10 cellular contexts compared by ENCODE assay signal in the genomic region with DNA sequence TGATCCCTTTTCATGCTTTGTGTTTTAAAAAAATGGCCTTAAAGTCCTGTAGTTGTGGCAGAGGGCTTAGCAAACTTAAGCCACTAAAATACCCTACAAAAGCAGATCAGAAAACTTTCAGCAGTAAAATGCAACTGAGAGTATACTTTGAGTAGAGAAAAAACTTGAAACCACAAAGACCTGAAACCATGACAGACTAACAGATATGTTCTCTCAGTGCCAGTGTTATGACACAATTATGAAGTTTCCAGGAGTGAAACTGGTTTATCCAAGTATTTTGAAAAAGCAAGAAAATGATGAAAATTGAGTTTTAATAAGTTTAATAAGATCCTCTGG.
DNase-seq lines count a peak whose midpoint lies in the region; ATAC-seq, FAIRE-seq and TF ChIP-seq lines count a peak whose summit lies in the region.
"Had no signal": no experiment of that assay in that cellular context is flagged by ENCODE, and none has a peak within 500 bp of the region (broad histone marks: within the 10 kb centered on the region; RNA-seq: fewer than 3 reads in every experiment).

No MANE protein-coding gene starts in this region.

- no peak overlapping the region for H2AFZ ChIP-seq in K562 (ENCODE audit: low read depth, low read length)

- FAIRE-seq in K562 (lab: Jason Lieb, UNC): no peak

- POLR2A ChIA-PET in K562 (lab: Yijun Ruan, JAX): no interaction called here

- peaks cover 20 to 48% of the 10 kb centered on the region in 2 experiments for H3K4me1 ChIP-seq in K562 (replicated peaks in 1 of 2; ENCODE audit: control insufficient read depth in 2 of 2, insufficient read depth in 2 of 2, low read length in 2 of 2)

- H3K4me3 ChIP-seq in K562: no peak overlapping the region
- H3K4me3 ChIP-seq: body of pancreas had no signal

- H3K9me3 ChIP-seq in K562 (replicated peaks; ENCODE audit: control insufficient read depth, insufficient read depth, low read depth, low read length): no peaks in the 10 kb centered on the region
- H3K9me3 ChIP-seq: body of pancreas had no signal

- TF ChIP-seq POLR2A in K562 (conservative IDR thresholded peaks at IDR 0.05): no peak
- TF ChIP-seq POLR2A in erythroblast (IDR thresholded peaks at IDR 0.05; ENCODE audit: low read length): no peak

- H3K9me1 ChIP-seq in K562 (ENCODE audit: control insufficient read depth, insufficient read depth, low read length): no peaks in the 10 kb centered on the region

- ATAC-seq in GM18508 (IDR thresholded peaks at IDR 0.05; ENCODE audit: insufficient read depth, unreplicated experiment) (peak; percentile 79), GM21515 (IDR thresholded peaks at IDR 0.05; ENCODE audit: unreplicated experiment) (peak; percentile 82), HG03196 (IDR thresholded peaks at IDR 0.05; ENCODE audit: unreplicated experiment) (peak; percentile 87), K562 (no peak)
- ATAC-seq: body of pancreas had no signal

- no TSS peak for BruUV-seq in K562 (replicated peaks; lab: Mats Ljungman, UMichigan)

- TF ChIP-seq RAD21 in K562 (CRISPR knock-in tag; conservative IDR thresholded peaks at IDR 0.05 in 1 of 2, IDR thresholded peaks at IDR 0.05 in 1 of 2): no peak

- peaks cover 93% of the 10 kb centered on the region for H3K79me2 ChIP-seq in K562 (ENCODE audit: control insufficient read depth, insufficient read depth, low read length)

- no peak overlapping the region for H3K4me2 ChIP-seq in K562 (ENCODE audit: insufficient read depth, low read length)

- TF ChIP-seq EP300 in K562 (IDR thresholded peaks at IDR 0.05; ENCODE audit: low read length): no peak

- peak overlapping the region; percentile 89; the same call in 1 of the 3 replicates for H3K27ac ChIP-seq in K562 (ENCODE audit: extremely low read depth, low read depth, low read length)
- H3K27ac ChIP-seq: body of pancreas had no signal

- no peaks in the 10 kb centered on the region for H3K27me3 ChIP-seq in K562 (ENCODE audit: control insufficient read depth in 2 of 2, insufficient read depth in 2 of 2, low read length in 2 of 2)
- H3K27me3 ChIP-seq: body of pancreas had no signal

- intact Hi-C loops in K562 (cut with micrococcal nuclease): loop anchor here (2.0 kb wide), 1 partner anchor 79 kb away; no protein-coding TSS in a partner anchor

- no peak for DNase-seq in K562 (ENCODE audit: extremely low read depth in 1 of 4, low spot score in 3 of 4)
- no peak for DNase-seq in erythroblast (lab: John Stamatoyannopoulos, UW)
- DNase-seq in DMS53 treated with DMSO at 0.1 percent for 48 hours (lab: John Stamatoyannopoulos, UW; ENCODE audit: unreplicated experiment): no peak
- no peak for DNase-seq in DMS 273 treated with DMSO at 0.1 percent for 48 hours (lab: John Stamatoyannopoulos, UW)
- DNase-seq in SW480 (ENCODE audit: low spot score): no peak
- DNase-seq: body of pancreas, DMS79 had no signal

- no peaks in the 10 kb centered on the region; the same call in 2 of the 3 replicates for H3K36me3 ChIP-seq in K562 (ENCODE audit: control insufficient read depth, insufficient read depth, low read length)

- H4K20me1 ChIP-seq in K562 (replicated peaks; ENCODE audit: control insufficient read depth, insufficient read depth, low read length): peaks cover 19% of the 10 kb centered on the region

- peak overlapping the region in 1 of 2 experiments; percentile 42; a peak in 2 of 4 replicates for H3K9ac ChIP-seq in K562 (ENCODE audit: insufficient read depth in 1 of 2, low read depth in 2 of 2, low read length in 2 of 2)

- in situ Hi-C loops in K562 (cut with MboI): no loop called here

- no peak for TF ChIP-seq CTCF in K562 (IDR thresholded peaks at IDR 0.05 in 2 of 3, conservative IDR thresholded peaks at IDR 0.05 in 1 of 3; ENCODE audit: insufficient read depth in 2 of 3, low read depth in 1 of 3, low read length in 3 of 3)

- CTCF ChIA-PET in K562 (lab: Yijun Ruan, JAX; ENCODE audit: low intra/inter-chr PET ratio): no interaction called here

TF ChIP-seq in K562, 482 proteins besides CTCF, POLR2A, EP300 and RAD21:
- TF ChIP-seq MTA1 (IDR thresholded peaks at IDR 0.05; ENCODE audit: borderline replicate concordance) (no peak), ZNF77 (CRISPR knock-in tag; IDR thresholded peaks at IDR 0.05) (no peak), HCFC1 (IDR thresholded peaks at IDR 0.05; ENCODE audit: low read depth, low read length) (no peak), FOS (IDR thresholded peaks at IDR 0.05; ENCODE audit: extremely low read depth, insufficient read length) (no peak), HEY1 (CRISPR knock-in tag; IDR thresholded peaks at IDR 0.05; ENCODE audit: borderline replicate concordance) (no peak), CBX8 (IDR thresholded peaks at IDR 0.05; ENCODE audit: borderline replicate concordance, extremely low read depth, low read depth, low read length, poor library complexity, severe bottlenecking) (no peak), POLR3A (IDR thresholded peaks at IDR 0.05; ENCODE audit: borderline replicate concordance, extremely low read depth, insufficient read depth, insufficient read length) (no peak), ZBTB1 (CRISPR knock-in tag; IDR thresholded peaks at IDR 0.05; ENCODE audit: borderline replicate concordance, low read depth) (no peak), HIVEP1 (CRISPR knock-in tag; IDR thresholded peaks at IDR 0.05) (no peak), RBM14 (IDR thresholded peaks at IDR 0.05; ENCODE audit: borderline replicate concordance, insufficient read depth, low read depth, low read length) (no peak), MXD1 (CRISPR knock-in tag; IDR thresholded peaks at IDR 0.05; ENCODE audit: borderline replicate concordance, poor library complexity, severe bottlenecking) (no peak), MBD1 (CRISPR knock-in tag; IDR thresholded peaks at IDR 0.05) (no peak), FOXK1 (CRISPR knock-in tag; IDR thresholded peaks at IDR 0.05; ENCODE audit: borderline replicate concordance) (no peak), XRCC3 (IDR thresholded peaks at IDR 0.05) (no peak), BRF1 (IDR thresholded peaks at IDR 0.05; ENCODE audit: borderline replicate concordance, extremely low read depth, insufficient read length) (no peak), ZNF24 (IDR thresholded peaks at IDR 0.05) (no peak), RCOR1 (IDR thresholded peaks at IDR 0.05; ENCODE audit: borderline replicate concordance in 1 of 2, low read depth in 2 of 2, low read length in 2 of 2) (no peak), HDAC1 (IDR thresholded peaks at IDR 0.05) (no peak)
- TF ChIP-seq, protein P1, sequence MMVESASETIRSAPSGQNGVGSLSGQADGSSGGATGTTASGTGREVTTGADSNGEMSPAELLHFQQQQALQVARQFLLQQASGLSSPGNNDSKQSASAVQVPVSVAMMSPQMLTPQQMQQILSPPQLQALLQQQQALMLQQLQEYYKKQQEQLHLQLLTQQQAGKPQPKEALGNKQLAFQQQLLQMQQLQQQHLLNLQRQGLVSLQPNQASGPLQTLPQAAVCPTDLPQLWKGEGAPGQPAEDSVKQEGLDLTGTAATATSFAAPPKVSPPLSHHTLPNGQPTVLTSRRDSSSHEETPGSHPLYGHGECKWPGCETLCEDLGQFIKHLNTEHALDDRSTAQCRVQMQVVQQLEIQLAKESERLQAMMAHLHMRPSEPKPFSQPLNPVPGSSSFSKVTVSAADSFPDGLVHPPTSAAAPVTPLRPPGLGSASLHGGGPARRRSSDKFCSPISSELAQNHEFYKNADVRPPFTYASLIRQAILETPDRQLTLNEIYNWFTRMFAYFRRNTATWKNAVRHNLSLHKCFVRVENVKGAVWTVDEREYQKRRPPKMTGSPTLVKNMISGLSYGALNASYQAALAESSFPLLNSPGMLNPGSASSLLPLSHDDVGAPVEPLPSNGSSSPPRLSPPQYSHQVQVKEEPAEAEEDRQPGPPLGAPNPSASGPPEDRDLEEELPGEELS (CRISPR knock-in tag; IDR thresholded peaks at IDR 0.05; ENCODE audit: borderline replicate concordance): no peak
- TF ChIP-seq, protein P2, sequence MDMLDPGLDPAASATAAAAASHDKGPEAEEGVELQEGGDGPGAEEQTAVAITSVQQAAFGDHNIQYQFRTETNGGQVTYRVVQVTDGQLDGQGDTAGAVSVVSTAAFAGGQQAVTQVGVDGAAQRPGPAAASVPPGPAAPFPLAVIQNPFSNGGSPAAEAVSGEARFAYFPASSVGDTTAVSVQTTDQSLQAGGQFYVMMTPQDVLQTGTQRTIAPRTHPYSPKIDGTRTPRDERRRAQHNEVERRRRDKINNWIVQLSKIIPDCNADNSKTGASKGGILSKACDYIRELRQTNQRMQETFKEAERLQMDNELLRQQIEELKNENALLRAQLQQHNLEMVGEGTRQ (CRISPR knock-in tag; IDR thresholded peaks at IDR 0.05): no peak
TF ChIP-seq in K562: peak in this region for 0.
